In genomic region chr17:58515286-58515685, GRCh38 we compare ENCODE assay signal across 1 cellular context.
TF ChIP-seq lines count a peak whose summit lies in the region.

No MANE protein-coding gene starts in this region.

TF ChIP-seq in GM12878, 131 proteins besides CTCF, POLR2A, EP300 and RAD21:
- no peak for TF ChIP-seq PBX3 (IDR thresholded peaks at IDR 0.05; ENCODE audit: insufficient replicate concordance, low read depth, low read length)
- TF ChIP-seq RBBP5 (conservative IDR thresholded peaks at IDR 0.05) = no peak
- TF ChIP-seq HDAC6 (IDR thresholded peaks at IDR 0.05; ENCODE audit: unreplicated experiment) = no peak
- TF ChIP-seq SP1 (IDR thresholded peaks at IDR 0.05; ENCODE audit: low read depth, low read length) = no peak
- no peak for TF ChIP-seq TBL1XR1 (IDR thresholded peaks at IDR 0.05; ENCODE audit: low read depth, low read length)
- TF ChIP-seq ELK1 (IDR thresholded peaks at IDR 0.05; ENCODE audit: low read depth, low read length) = no peak
- no peak for TF ChIP-seq ASH2L (IDR thresholded peaks at IDR 0.05; ENCODE audit: borderline replicate concordance, low read depth)
- no peak for TF ChIP-seq POLR2AphosphoS5 (IDR thresholded peaks at IDR 0.05; ENCODE audit: low read length)
- no peak for TF ChIP-seq ETV6 (conservative IDR thresholded peaks at IDR 0.05 in 1 of 2, IDR thresholded peaks at IDR 0.05 in 1 of 2; ENCODE audit: borderline replicate concordance in 1 of 2, low read depth in 1 of 2)
- no peak for TF ChIP-seq FOXK2 (IDR thresholded peaks at IDR 0.05)
- TF ChIP-seq ATF7 (IDR thresholded peaks at IDR 0.05; ENCODE audit: low read depth) = no peak
- TF ChIP-seq HSF1 (IDR thresholded peaks at IDR 0.05; ENCODE audit: low read depth, low read length) = no peak
- TF ChIP-seq PAX8 (IDR thresholded peaks at IDR 0.05) = no peak
- no peak for TF ChIP-seq SMAD5 (IDR thresholded peaks at IDR 0.05; ENCODE audit: low read depth)
- TF ChIP-seq BHLHE40 (IDR thresholded peaks at IDR 0.05; ENCODE audit: borderline replicate concordance in 1 of 2, low read depth in 2 of 2, low read length in 1 of 2) = no peak
- TF ChIP-seq BCL3 (IDR thresholded peaks at IDR 0.05; ENCODE audit: borderline replicate concordance, insufficient read depth, low read depth, low read length, poor library complexity, severe bottlenecking) = no peak
- no peak for TF ChIP-seq TARDBP (IDR thresholded peaks at IDR 0.05; ENCODE audit: borderline replicate concordance)
- no peak for TF ChIP-seq ZSCAN29 (IDR thresholded peaks at IDR 0.05)
